23 cellular contexts compared by ENCODE assay signal in genomic region chr1:68201546-68202238, GRCh38. TPM values are rescaled to one million over a fixed set of nuclear protein-coding genes. Genes with fewer than 3 reads are reported as not detected.
DNase-seq lines count a peak whose midpoint lies in the region; ATAC-seq and TF ChIP-seq lines count a peak whose summit lies in the region.
"Had no signal": no experiment of that assay in that cellular context is flagged by ENCODE, and none has a peak within 500 bp of the region (broad histone marks: within the 10 kb centered on the region; RNA-seq: fewer than 3 reads in every experiment).

No MANE protein-coding gene starts in this region.

- H3K9me3 ChIP-seq in right atrium auricular region (no peaks in the 10 kb centered on the region), left lung (no peaks in the 10 kb centered on the region)
- H3K9me3 ChIP-seq: BLaER1 treated with 17β-estradiol and CSF1 and Interleukin-3, amounts not matched to agents 10 nM and 100 nM had no signal

- H3K36me3 ChIP-seq in right atrium auricular region (no peaks in the 10 kb centered on the region), left lung (no peaks in the 10 kb centered on the region)
- H3K36me3 ChIP-seq: BLaER1 treated with 17β-estradiol and CSF1 and Interleukin-3, amounts not matched to agents 10 nM and 100 nM had no signal

- H3K4me3 ChIP-seq in right atrium auricular region (no peak overlapping the region), left lung (no peak overlapping the region)
- H3K4me3 ChIP-seq: BLaER1 treated with 17β-estradiol and CSF1 and Interleukin-3, amounts not matched to agents 10 nM and 100 nM; skin epidermis had no signal

- DNase-seq in Right ventricle myocardium inferior (ENCODE audit: missing footprints) (no peak), right atrium auricular region (ENCODE audit: low spot score) (no peak), dedifferentiated amniotic fluid mesenchymal stem cell (ENCODE audit: extremely low spot score) (peak; percentile 25), left lung (no peak), SHP77 (lab: John Stamatoyannopoulos, UW) (no peak), D341Med (ENCODE audit: low spot score) (no peak)
- no peak for DNase-seq in activated CD4-positive, alpha-beta T cell treated with anti-CD3 and anti-CD28 coated beads for 1 hour
- DNase-seq: activated CD4-positive, CD25-positive, alpha-beta regulatory T cell treated with anti-CD3 and anti-CD28 coated beads, Interleukin-2, amount 50 U/mL, for 72 hours; activated T-cell treated with anti-CD3 and anti-CD28 coated beads, Interleukin-2, amount 50 U/mL, for 72 hours; foreskin melanocyte; GDM1; mesendoderm; natural killer cell; NCI-H1436 treated with DMSO at 0.1 percent for 48 hours; NCI-H524 treated with DMSO at 0.1 percent for 48 hours; stimulated activated CD4-positive, alpha-beta T cell treated with anti-CD3 and anti-CD28 coated beads, Interleukin-4, amount 100 ng/mL, for 1 hour; SW 1271 had no signal

- ATAC-seq in Right ventricle myocardium inferior (peak; percentile 53), left lung (peak; percentile 9), HG03521 (IDR thresholded peaks at IDR 0.05; ENCODE audit: unreplicated experiment) (no peak)
- ATAC-seq: activated T-cell treated with anti-CD3 and anti-CD28 coated beads, Interleukin-2, amount 50 U/mL, for 72 hours; natural killer cell had no signal

- H3K27ac ChIP-seq in right atrium auricular region: peak overlapping the region in 1 of 2 donors; percentile 36
- no peak overlapping the region for H3K27ac ChIP-seq in left lung
- H3K27ac ChIP-seq: BLaER1 treated with 17β-estradiol and CSF1 and Interleukin-3, amounts not matched to agents 10 nM and 100 nM; parathyroid adenoma; RWPE1 had no signal

- peaks cover 0 to 47% of the 10 kb centered on the region in 2 donors for H3K4me1 ChIP-seq in right atrium auricular region
- H3K4me1 ChIP-seq in left lung: peaks cover 8 to 26% of the 10 kb centered on the region in 2 donors
- H3K4me1 ChIP-seq: parathyroid adenoma had no signal

- TF ChIP-seq CTCF in right atrium auricular region (IDR thresholded peaks at IDR 0.05) (no peak), left lung (IDR thresholded peaks at IDR 0.05) (no peak)

- intact Hi-C loops in Right ventricle myocardium inferior (cut with DNase I) (loop anchor here (10.0 kb wide), 1 partner anchor 367 kb away; the partner anchor contains the start of gene GNG12), left lung (cut with DNase I) (no loop called here)

- H3K27me3 ChIP-seq in right atrium auricular region (no peaks in the 10 kb centered on the region), left lung (no peaks in the 10 kb centered on the region)
- H3K27me3 ChIP-seq: BLaER1 treated with 17β-estradiol and CSF1 and Interleukin-3, amounts not matched to agents 10 nM and 100 nM had no signal

RNA-seq across cellular contexts. Expression of gene WLS, which starts 30.6 kb away (rescaled TPM):
- 97.2 TPM for total RNA-seq in Right ventricle myocardium inferior
- total RNA-seq in right atrium auricular region: 10 to 100 TPM; 51.0 to 55.8 TPM
- 100 to 1,000 TPM in 1 of 2 donors, 10 to 100 TPM in 1; 85.7 to 127 TPM for total RNA-seq in left lung
- total RNA-seq: activated CD8-positive, alpha-beta memory T cell treated with anti-CD3 and anti-CD28 coated beads for 36 hours; activated T-cell treated with anti-CD3 and anti-CD28 coated beads, Interleukin-2, amount 50 U/mL, for 72 hours had no signal
